In genomic region chr5:124980174-124980941, GRCh38 we compare ENCODE assay signal across 9 cellular contexts.
DNase-seq lines count a peak whose midpoint lies in the region; ATAC-seq and TF ChIP-seq lines count a peak whose summit lies in the region.
"Had no signal": no experiment of that assay in that cellular context is flagged by ENCODE, and none has a peak within 500 bp of the region (broad histone marks: within the 10 kb centered on the region; RNA-seq: fewer than 3 reads in every experiment).

No MANE protein-coding gene starts in this region.

- H3K27ac ChIP-seq in testis = no peak overlapping the region
- no peak overlapping the region for H3K27ac ChIP-seq in brain microvascular endothelial cell
- H3K27ac ChIP-seq: thoracic aorta had no signal

- H3K36me3 ChIP-seq in testis (ENCODE audit: low read depth, missing control alignments) = no peaks in the 10 kb centered on the region
- H3K36me3 ChIP-seq in brain microvascular endothelial cell (replicated peaks) = no peaks in the 10 kb centered on the region
- H3K36me3 ChIP-seq: thoracic aorta had no signal

- H3K9me3 ChIP-seq in testis = no peaks in the 10 kb centered on the region

- H3K27me3 ChIP-seq in testis (no peaks in the 10 kb centered on the region), brain microvascular endothelial cell (replicated peaks) (no peaks in the 10 kb centered on the region)

- intact Hi-C loops in testis (cut with DNase I; ENCODE audit: low total_unique reads) = no loop called here

- no peaks in the 10 kb centered on the region for H3K4me1 ChIP-seq in testis

- WGBS in testis, 2 donors = 68 to 77% methylated on average over 8 of the region's 8 CpGs

- ATAC-seq in GM21381 (IDR thresholded peaks at IDR 0.05; ENCODE audit: unreplicated experiment) (peak; percentile 95), HG03520 (IDR thresholded peaks at IDR 0.05; ENCODE audit: unreplicated experiment) (peak; percentile 90)

- H3K4me3 ChIP-seq in testis (no peak overlapping the region), brain microvascular endothelial cell (ENCODE audit: low read depth, low read length) (no peak overlapping the region)
- H3K4me3 ChIP-seq: thoracic aorta had no signal

- no peak for TF ChIP-seq POLR2A in testis (IDR thresholded peaks at IDR 0.05)

- in situ Hi-C loops in brain microvascular endothelial cell (cut with HindIII; ENCODE audit: low pct_ligation_motif_present, low sequenced_read_pairs) = no loop called here

- TF ChIP-seq CTCF in testis (IDR thresholded peaks at IDR 0.05) (no peak), brain microvascular endothelial cell (IDR thresholded peaks at IDR 0.05; ENCODE audit: low read depth, low read length, missing control alignments) (no peak)

- DNase-seq in COLO829 (ENCODE audit: low spot score) (peak; percentile 26), cerebellum (ENCODE audit: low spot score) (peak; percentile 34), testis (no peak), brain microvascular endothelial cell (no peak)
- no peak for DNase-seq in effector CD4-positive, alpha-beta T cell
- DNase-seq in stimulated activated naive CD4-positive, alpha-beta T cell (lab: John Stamatoyannopoulos, UW) = no peak

Comparison
In these comparisons a context has a peak if more than half of its experiments do, and no peak if none do; other contexts are left out.
1. DNase-seq: peak in COLO829 (single experiment) and cerebellum (single experiment); none in testis (single experiment), effector CD4-positive, alpha-beta T cell (single experiment), brain microvascular endothelial cell (single experiment) and stimulated activated naive CD4-positive, alpha-beta T cell (0 of 6).